In the genomic region with DNA sequence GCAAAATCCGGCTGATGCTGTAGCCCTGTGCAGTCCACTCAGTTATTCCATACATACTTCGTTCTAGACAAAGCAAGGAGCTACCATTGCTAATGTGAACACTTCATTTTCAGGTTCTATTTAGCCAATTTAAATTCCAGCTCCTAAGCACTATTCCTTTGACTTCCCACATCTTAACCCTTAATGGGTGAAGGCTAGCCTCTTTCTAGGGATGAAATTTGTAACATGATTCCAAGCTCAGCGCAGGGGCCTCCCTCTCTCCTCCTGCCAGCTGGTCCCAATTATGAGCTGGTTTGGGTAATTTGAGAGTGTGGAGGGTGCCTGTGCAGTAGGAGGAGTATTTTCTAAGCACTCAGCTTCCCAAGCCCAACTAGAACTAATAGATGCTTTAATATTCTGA, we compare ENCODE assay signal across 8 cellular contexts.
A peak's percentile ranks its signal among the peaks of the same experiment; 100 is the strongest.
DNase-seq lines count a peak whose midpoint lies in the region; ATAC-seq lines count a peak whose summit lies in the region.

No MANE protein-coding gene starts in this region.

- no peak for ATAC-seq in HG03469 (IDR thresholded peaks at IDR 0.05; ENCODE audit: unreplicated experiment)

- DNase-seq in NCI-H1436 (lab: John Stamatoyannopoulos, UW) = peak; percentile 24
- DNase-seq in NCI-H1436 treated with DMSO at 0.1 percent for 48 hours (lab: John Stamatoyannopoulos, UW) = no peak
- peak; percentile 85 for DNase-seq in NCI-H446 treated with DMSO at 0.1 percent for 48 hours (lab: John Stamatoyannopoulos, UW)
- peak; percentile 82 for DNase-seq in epidermal melanocyte (ENCODE audit: insufficient read length, low spot score)
- DNase-seq in stromal cell of bone marrow (ENCODE audit: low read depth) = peak; percentile 66
- no peak for DNase-seq in nucleus accumbens (lab: John Stamatoyannopoulos, UW)
- no peak for DNase-seq in germinal center (ENCODE audit: low spot score)

Comparison
In these comparisons a context has a peak if more than half of its experiments do, and no peak if none do; other contexts are left out.
1. DNase-seq: peak in NCI-H1436 (single experiment), NCI-H446 treated with DMSO at 0.1 percent for 48 hours (single experiment), epidermal melanocyte (single experiment) and stromal cell of bone marrow (single experiment); none in NCI-H1436 treated with DMSO at 0.1 percent for 48 hours (single experiment), nucleus accumbens (0 of 56) and germinal center (single experiment).